In genomic region chr1:46611691-46612221, GRCh38 we compare ENCODE assay signal across 13 cellular contexts. TPM values are rescaled to one million over a fixed set of nuclear protein-coding genes. Genes with fewer than 3 reads are reported as not detected.
DNase-seq lines count a peak whose midpoint lies in the region; ATAC-seq and TF ChIP-seq lines count a peak whose summit lies in the region.
"Had no signal": no experiment of that assay in that cellular context is flagged by ENCODE, and none has a peak within 500 bp of the region (broad histone marks: within the 10 kb centered on the region; RNA-seq: fewer than 3 reads in every experiment).

No MANE protein-coding gene starts in this region.

- H3F3A ChIP-seq in MM.1S (ENCODE audit: insufficient read depth, low read length) = 0 out of 2 replicates have a peak, but pooled peaks cover 3% of the 10 kb centered on the region

- H3K79me2 ChIP-seq in parathyroid adenoma (no peaks in the 10 kb centered on the region), MM.1S (ENCODE audit: low read length) (peaks cover 10% of the 10 kb centered on the region)

- TF ChIP-seq CTCF in parathyroid adenoma (IDR thresholded peaks at IDR 0.05) = no peak
- no peak for TF ChIP-seq CTCF in MM.1S (IDR thresholded peaks at IDR 0.05; ENCODE audit: low read length)

- ATAC-seq in HG02588 (IDR thresholded peaks at IDR 0.05; ENCODE audit: unreplicated experiment) = no peak
- no peak for ATAC-seq in HG02642 (IDR thresholded peaks at IDR 0.05; ENCODE audit: poor library complexity, unreplicated experiment)

- H3K27me3 ChIP-seq in parathyroid adenoma (ENCODE audit: control insufficient read depth, insufficient read depth, low read length) = no peaks in the 10 kb centered on the region
- no peaks in the 10 kb centered on the region for H3K27me3 ChIP-seq in MM.1S (replicated peaks; ENCODE audit: insufficient read depth, low read length)

- H3K9me3 ChIP-seq in parathyroid adenoma (ENCODE audit: control insufficient read depth, low read length) = no peaks in the 10 kb centered on the region
- no peaks in the 10 kb centered on the region for H3K9me3 ChIP-seq in MM.1S (replicated peaks; ENCODE audit: insufficient read depth, low read length)

- H3K9ac ChIP-seq in parathyroid adenoma (no peak overlapping the region), MM.1S (ENCODE audit: low read length) (no peak overlapping the region)

- H3K36me3 ChIP-seq in parathyroid adenoma (ENCODE audit: control insufficient read depth, insufficient read depth, low read length) (no peaks in the 10 kb centered on the region), MM.1S (replicated peaks; ENCODE audit: insufficient read depth, low read length) (no peaks in the 10 kb centered on the region)

- H3K27ac ChIP-seq in parathyroid adenoma (no peak overlapping the region), MM.1S (ENCODE audit: low read length) (no peak overlapping the region)

- peaks cover 88% of the 10 kb centered on the region for H3K4me1 Mint-ChIP-seq in dendritic cell treated with granulocyte-macrophage colony-stimulating factor and Interleukin-4, amounts not matched to agents 40 ng/mL and 50 ng/mL, for 4 days (ENCODE audit: low read depth)

- peak overlapping the region; percentile 74 for H3K4me3 Mint-ChIP-seq in dendritic cell treated with granulocyte-macrophage colony-stimulating factor and Interleukin-4, amounts not matched to agents 40 ng/mL and 50 ng/mL, for 4 days

- peak overlapping the region; percentile 92 for H3K27ac Mint-ChIP-seq in dendritic cell treated with granulocyte-macrophage colony-stimulating factor and Interleukin-4, amounts not matched to agents 40 ng/mL and 50 ng/mL, for 4 days

- H2AFZ ChIP-seq in parathyroid adenoma (no peak overlapping the region), MM.1S (ENCODE audit: low read length) (no peak overlapping the region)

- H4K20me1 ChIP-seq in MM.1S (ENCODE audit: insufficient read depth, low read length) = no peaks in the 10 kb centered on the region

- H3K9me3 Mint-ChIP-seq in dendritic cell treated with granulocyte-macrophage colony-stimulating factor and Interleukin-4, amounts not matched to agents 40 ng/mL and 50 ng/mL, for 4 days = no peaks in the 10 kb centered on the region

- H3K4me1 ChIP-seq in parathyroid adenoma (peaks cover 4% of the 10 kb centered on the region), MM.1S (ENCODE audit: low read length) (peaks cover 17% of the 10 kb centered on the region)

- H3K4me2 ChIP-seq in parathyroid adenoma (ENCODE audit: low read length) = peak overlapping the region; percentile 10
- H3K4me2 ChIP-seq in MM.1S (ENCODE audit: low read depth, low read length) = no peak overlapping the region

- peak; percentile 84 for DNase-seq in Daoy (ENCODE audit: low read depth)
- peak; percentile 83 for DNase-seq in NCI-H226
- no peak for DNase-seq in DMS79 treated with DMSO at 0.1 percent for 48 hours (lab: John Stamatoyannopoulos, UW)
- DNase-seq in MM.1S = no peak
- DNase-seq: activated effector memory CD4-positive, alpha-beta T cell treated with Interleukin-2 at 50 U/mL for 16 hours; NCI-H524; small intestine had no signal

- intact Hi-C loops in dendritic cell treated with granulocyte-macrophage colony-stimulating factor and Interleukin-4, amounts not matched to agents 40 ng/mL and 50 ng/mL, for 4 days (cut with micrococcal nuclease) = loop anchor here (10.0 kb wide), 1 partner anchor 53 kb away; the partner anchor contains the start of gene ATPAF1

- no peaks in the 10 kb centered on the region for H3K9me2 ChIP-seq in MM.1S (replicated peaks; ENCODE audit: insufficient read depth, low read length)

- peaks cover 93% of the 10 kb centered on the region for H3K36me3 Mint-ChIP-seq in dendritic cell treated with granulocyte-macrophage colony-stimulating factor and Interleukin-4, amounts not matched to agents 40 ng/mL and 50 ng/mL, for 4 days (ENCODE audit: low read depth)

- H3K4me3 ChIP-seq in parathyroid adenoma (ENCODE audit: low read depth, low read length) (no peak overlapping the region), MM.1S (ENCODE audit: low read length) (no peak overlapping the region)

- no peaks in the 10 kb centered on the region for H3K27me3 Mint-ChIP-seq in dendritic cell treated with granulocyte-macrophage colony-stimulating factor and Interleukin-4, amounts not matched to agents 40 ng/mL and 50 ng/mL, for 4 days

RNA-seq across cellular contexts. Expression of gene MOB3C, which starts 4.9 kb away (rescaled TPM):
- total RNA-seq in Daoy (2014; rRNA removed; shearing (Covaris generic)) = 4.0 and 5.1 TPM in 2 replicates

RNA-seq across cellular contexts. Expression of gene MKNK1, which starts 7.7 kb away (rescaled TPM):
- 8.9 and 21.5 TPM in 2 replicates for total RNA-seq in Daoy (2014; rRNA removed; shearing (Covaris generic))

RNA-seq across cellular contexts. Expression of gene ATPAF1, which starts 56.4 kb away (rescaled TPM):
- total RNA-seq in Daoy (2014; rRNA removed; shearing (Covaris generic)) = 39.1 and 52.7 TPM in 2 replicates

RNA-seq across cellular contexts. Expression of gene TEX38, which starts 59.9 kb away (rescaled TPM):
- total RNA-seq in Daoy (2014; rRNA removed; shearing (Covaris generic)) = not detected in 2 replicates
- total RNA-seq: liver; T-helper 2 cell treated with Interferon-gamma antibody and Interleukin-4, amounts not matched to agents 100 ng/mL and 5 ng/mL, for 36 hours had no signal

Comparison
In these comparisons a context has a peak if more than half of its experiments do, and no peak if none do; other contexts are left out.
1. DNase-seq: peak in Daoy (single experiment) and NCI-H226 (single experiment); none in DMS79 treated with DMSO at 0.1 percent for 48 hours (single experiment) and MM.1S (single experiment).